1 cellular context compared by ENCODE assay signal in genomic region chr7:105802611-105803520, GRCh38.
TF ChIP-seq lines count a peak whose summit lies in the region.

No MANE protein-coding gene starts in this region.

TF ChIP-seq in HepG2, 621 proteins besides CTCF, POLR2A, EP300 and RAD21 (continued from another document):
- TF ChIP-seq JARID2 (CRISPR knock-in tag; IDR thresholded peaks at IDR 0.05; ENCODE audit: insufficient replicate concordance) (no peak), FOXP1 (IDR thresholded peaks at IDR 0.05) (no peak), FOXP1 (CRISPR knock-in tag; IDR thresholded peaks at IDR 0.05) (peak; percentile 17; the same call in 1 of the 2 replicates), ZNF687 (CRISPR knock-in tag; IDR thresholded peaks at IDR 0.05) (peak; percentile 57), PLSCR1 (CRISPR knock-in tag; IDR thresholded peaks at IDR 0.05; ENCODE audit: borderline replicate concordance) (0 out of 2 replicates have a peak, but pooled peaks have one; percentile 35), KLF6 (CRISPR knock-in tag; IDR thresholded peaks at IDR 0.05) (peak; percentile 28; the same call in 1 of the 2 replicates), ZNF275 (CRISPR knock-in tag; IDR thresholded peaks at IDR 0.05; ENCODE audit: borderline replicate concordance) (no peak), AHDC1 (CRISPR knock-in tag; IDR thresholded peaks at IDR 0.05; ENCODE audit: borderline replicate concordance) (peak; percentile 52; the same call in 1 of the 2 replicates), MAX (IDR thresholded peaks at IDR 0.05) (0 out of 2 replicates have a peak, but pooled peaks have one; percentile 13), HDAC1 (CRISPR knock-in tag; IDR thresholded peaks at IDR 0.05) (0 out of 2 replicates have a peak, but pooled peaks have one; percentile 22), HMG20A (CRISPR knock-in tag; IDR thresholded peaks at IDR 0.05; ENCODE audit: borderline replicate concordance) (no peak), RARA (CRISPR knock-in tag; IDR thresholded peaks at IDR 0.05) (0 out of 2 replicates have a peak, but pooled peaks have one; percentile 28), DMTF1 (CRISPR knock-in tag; IDR thresholded peaks at IDR 0.05) (no peak), HNF4A (CRISPR knock-in tag; IDR thresholded peaks at IDR 0.05) (peak; percentile 54), HNRNPH1 (optimal IDR thresholded peaks at IDR 0.05; ENCODE audit: low read depth, low read length) (no peak), ZSCAN29 (CRISPR knock-in tag; conservative IDR thresholded peaks at IDR 0.05) (0 out of 2 replicates have a peak, but pooled peaks have one; percentile 20)
